In the genomic region with DNA sequence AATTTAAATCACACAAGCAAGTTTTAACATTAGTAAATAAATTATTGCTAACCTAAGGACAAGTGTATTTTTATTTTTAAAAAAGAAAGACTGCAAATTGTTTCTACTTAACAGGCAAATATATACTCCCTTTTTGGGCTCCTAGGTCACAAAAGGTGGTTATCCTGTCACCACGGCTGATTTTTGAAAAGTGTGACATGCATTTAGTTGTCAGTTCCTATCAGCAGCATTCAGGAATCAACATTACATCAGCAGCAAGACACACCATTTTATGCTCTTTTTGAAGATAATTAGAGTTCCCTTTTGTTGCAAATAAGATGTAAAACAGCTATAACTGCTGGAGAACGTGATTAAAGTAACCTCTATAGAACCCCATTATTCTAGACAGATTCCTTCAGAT, we compare ENCODE assay signal across 7 cellular contexts.
"Had no signal": no experiment of that assay in that cellular context is flagged by ENCODE, and none has a peak within 500 bp of the region (broad histone marks: within the 10 kb centered on the region; RNA-seq: fewer than 3 reads in every experiment).

No MANE protein-coding gene starts in this region.

- DNase-seq: IMR-90, KBM-7, KG1 had no signal

- H3K4me1 Mint-ChIP-seq: IgD-negative memory B cell had no signal

- H3K4me3 ChIP-seq: K562 had no signal

- ATAC-seq: HepG2, K562 had no signal

- H3K4me3 Mint-ChIP-seq: IgD-negative memory B cell had no signal

- H3K27me3 Mint-ChIP-seq: IgD-negative memory B cell had no signal

- H3K27ac ChIP-seq: HL-60 had no signal

- H3K27ac Mint-ChIP-seq: IgD-negative memory B cell had no signal
